ENCODE assay signal across 17 cellular contexts in genomic region chr13:91136806-91137205, GRCh38.
A peak's percentile ranks its signal among the peaks of the same experiment; 100 is the strongest.
DNase-seq lines count a peak whose midpoint lies in the region; ATAC-seq and TF ChIP-seq lines count a peak whose summit lies in the region.
"Had no signal": no experiment of that assay in that cellular context is flagged by ENCODE, and none has a peak within 500 bp of the region (broad histone marks: within the 10 kb centered on the region; RNA-seq: fewer than 3 reads in every experiment).

No MANE protein-coding gene starts in this region.

- in situ Hi-C loops in GM13976 (cut with MboI; ENCODE audit: low sequenced_read_pairs, unreplicated experiment) = loop anchor here (25.0 kb wide), 1 partner anchor 275 kb away; no protein-coding TSS in a partner anchor

- no peaks in the 10 kb centered on the region for H3K9me3 Mint-ChIP-seq in neural crest cell
- H3K9me3 Mint-ChIP-seq: CD4-positive, alpha-beta memory T cell had no signal

- no peak for ATAC-seq in GM21360 (IDR thresholded peaks at IDR 0.05; ENCODE audit: unreplicated experiment)

- H3K27ac Mint-ChIP-seq in neural crest cell (ENCODE audit: unreplicated experiment) = peak overlapping the region; percentile 19
- H3K27ac Mint-ChIP-seq: CD4-positive, alpha-beta memory T cell had no signal

- TF ChIP-seq CTCF in neural crest cell (conservative IDR thresholded peaks at IDR 0.05) (no peak), GM13976 (IDR thresholded peaks at IDR 0.05; ENCODE audit: borderline replicate concordance, control extremely low read depth, extremely low read depth, insufficient read depth, missing control alignments) (no peak)

- H3K36me3 Mint-ChIP-seq in neural crest cell (ENCODE audit: low read depth) = no peaks in the 10 kb centered on the region
- H3K36me3 Mint-ChIP-seq: CD4-positive, alpha-beta memory T cell had no signal

- no peaks in the 10 kb centered on the region for H3K27me3 Mint-ChIP-seq in neural crest cell (ENCODE audit: low read depth)

- DNase-seq in CMK (ENCODE audit: low read depth) (peak; percentile 12), SK-N-DZ (ENCODE audit: low spot score) (peak; percentile 44), ecto neural progenitor cell (ENCODE audit: low spot score) (peak; percentile 54), neural crest cell (ENCODE audit: low read depth, low spot score) (peak; percentile 22), hepatic stellate cell (ENCODE audit: low spot score) (no peak), iPS-NIHi11 (ENCODE audit: low spot score) (no peak), GM13976 (ENCODE audit: low spot score) (no peak)
- DNase-seq: Calu3; CD4-positive, alpha-beta memory T cell; GM23248; NCI-H1092 treated with DMSO at 0.1 percent for 48 hours; NCI-H1694; NCI-H2081 treated with DMSO at 0.1 percent for 48 hours; NCI-H774; OCI-M1; SHP77 had no signal

- H3K4me3 Mint-ChIP-seq in neural crest cell = peak overlapping the region; percentile 58
- H3K4me3 Mint-ChIP-seq: CD4-positive, alpha-beta memory T cell had no signal

- peaks cover 61% of the 10 kb centered on the region for H3K4me1 Mint-ChIP-seq in neural crest cell
- H3K4me1 Mint-ChIP-seq: CD4-positive, alpha-beta memory T cell had no signal

Comparison
In these comparisons a context has a peak if more than half of its experiments do, and no peak if none do; other contexts are left out.
1. DNase-seq: peak in CMK (single experiment), SK-N-DZ (single experiment), ecto neural progenitor cell (single experiment) and neural crest cell (single experiment); none in hepatic stellate cell (single experiment), iPS-NIHi11 (single experiment) and GM13976 (single experiment).